27 cellular contexts compared by ENCODE assay signal in genomic region chr6:99019341-99019740, GRCh38.
DNase-seq lines count a peak whose midpoint lies in the region; FAIRE-seq and TF ChIP-seq lines count a peak whose summit lies in the region.
"Had no signal": no experiment of that assay in that cellular context is flagged by ENCODE, and none has a peak within 500 bp of the region (broad histone marks: within the 10 kb centered on the region; RNA-seq: fewer than 3 reads in every experiment).

No MANE protein-coding gene starts in this region.

- H3F3A ChIP-seq in GM23248 (ENCODE audit: insufficient read depth): no peaks in the 10 kb centered on the region

- no peaks in the 10 kb centered on the region for H3K27me3 ChIP-seq in GM23248 (replicated peaks; ENCODE audit: insufficient read depth)
- H3K27me3 ChIP-seq in osteoblast (ENCODE audit: insufficient read depth, low read length): no peaks in the 10 kb centered on the region
- H3K27me3 ChIP-seq: body of pancreas, gastroesophageal sphincter, sigmoid colon, thyroid gland had no signal

- no peaks in the 10 kb centered on the region for H3K36me3 ChIP-seq in GM23248 (ENCODE audit: low read depth)
- no peaks in the 10 kb centered on the region for H3K36me3 ChIP-seq in osteoblast (ENCODE audit: insufficient read depth, low read length)
- H3K36me3 ChIP-seq: gastroesophageal sphincter, sigmoid colon, thyroid gland had no signal

- H3K9me3 ChIP-seq in GM23248 (ENCODE audit: low read depth) (no peaks in the 10 kb centered on the region), osteoblast (ENCODE audit: low read depth, low read length) (no peaks in the 10 kb centered on the region)
- H3K9me3 ChIP-seq: body of pancreas, gastroesophageal sphincter, sigmoid colon, thyroid gland had no signal

- peaks cover 2% of the 10 kb centered on the region; the same call in 1 of the 2 replicates for H3K4me1 ChIP-seq in GM23248 (ENCODE audit: insufficient read depth)
- H3K4me1 ChIP-seq in osteoblast (ENCODE audit: insufficient read depth, low read length): no peaks in the 10 kb centered on the region
- H3K4me1 ChIP-seq: body of pancreas, gastroesophageal sphincter, sigmoid colon, thyroid gland had no signal

- no peaks in the 10 kb centered on the region for H4K20me1 ChIP-seq in GM23248 (ENCODE audit: insufficient read depth)
- H4K20me1 ChIP-seq in osteoblast (ENCODE audit: insufficient read depth, low read length): no peaks in the 10 kb centered on the region

- H3K9ac ChIP-seq in GM23248: no peak overlapping the region

- H3K27ac ChIP-seq in GM23248 (no peak overlapping the region), osteoblast (ENCODE audit: low read depth, low read length) (no peak overlapping the region), RWPE1 (no peak overlapping the region)
- H3K27ac ChIP-seq: body of pancreas, gastroesophageal sphincter, sigmoid colon, thyroid gland had no signal

- DNase-seq in GM23248 (peak; percentile 50), RCC 7860 (ENCODE audit: low spot score) (peak; percentile 27), epithelial cell of proximal tubule (ENCODE audit: low read depth) (peak; percentile 44), osteoblast (ENCODE audit: insufficient read length, low spot score, missing footprints) (peak; percentile 43), RWPE1 (ENCODE audit: low spot score) (no peak), NCI-H1694 (lab: John Stamatoyannopoulos, UW) (no peak), GDM1 (lab: John Stamatoyannopoulos, UW) (no peak)
- no peak for DNase-seq in activated T-cell treated with anti-CD3 and anti-CD28 coated beads, Interleukin-2, amount 50 U/mL, for 1 hour
- DNase-seq: activated CD4-positive, alpha-beta memory T cell treated with anti-CD3 and anti-CD28 coated beads, Interleukin-2, amount 10 ng/mL, durations not matched to agents 7 days and 5 days; activated effector memory CD4-positive, alpha-beta T cell treated with Interleukin-2 at 50 U/mL for 16 hours; activated naive CD8-positive, alpha-beta T cell treated with anti-CD3 and anti-CD28 coated beads, Interleukin-2, amount 10 ng/mL, durations not matched to agents 7 days and 5 days; body of pancreas; CD4-positive, CD25-positive, alpha-beta regulatory T cell; GF-D8; KG1; kidney; NCI-H187; NCI-H2227 treated with DMSO at 0.1 percent for 48 hours; SHP77; sigmoid colon; stimulated activated naive CD8-positive, alpha-beta T cell treated with anti-CD3 and anti-CD28 coated beads, Interleukin-15, amount 100 ng/mL, for 72 hours; SW 1271; thyroid gland had no signal

- H3K4me2 ChIP-seq in GM23248 (ENCODE audit: unreplicated experiment) (no peak overlapping the region), osteoblast (ENCODE audit: insufficient read depth, low read length) (no peak overlapping the region)
- H3K4me2 ChIP-seq: GM23338 had no signal

- FAIRE-seq in RCC 7860 (lab: Jason Lieb, UNC): no peak
- FAIRE-seq: HTR-8/SVneo, kidney had no signal

- POLR2A ChIA-PET in RWPE1 (lab: Yijun Ruan, JAX; ENCODE audit: low non-redundant PET): no interaction called here

- WGBS in GM23248 (ENCODE audit: low coverage in 1 of 2, low lambda C conversion rate in 2 of 2, missing lambda C conversion rate in 2 of 2), 2 experiments: 49 to 61% methylated on average over 4 of the region's 4 CpGs

- TF ChIP-seq CTCF in epithelial cell of proximal tubule (conservative IDR thresholded peaks at IDR 0.05; ENCODE audit: low read depth, low read length) (no peak), osteoblast (IDR thresholded peaks at IDR 0.05; ENCODE audit: extremely low read depth, low read depth, low read length) (no peak), RWPE1 (conservative IDR thresholded peaks at IDR 0.05; ENCODE audit: low read depth) (no peak)

- no peak overlapping the region for H3K4me3 ChIP-seq in GM23248
- no peak overlapping the region for H3K4me3 ChIP-seq in epithelial cell of proximal tubule (ENCODE audit: low read depth, low read length)
- no peak overlapping the region for H3K4me3 ChIP-seq in osteoblast (ENCODE audit: insufficient read depth, low read length)
- H3K4me3 ChIP-seq: body of pancreas, gastroesophageal sphincter, GM23338, lung, sigmoid colon, thyroid gland had no signal

- H2AFZ ChIP-seq in GM23248: no peak overlapping the region
- H2AFZ ChIP-seq in osteoblast (ENCODE audit: low read length): no peak overlapping the region
- H2AFZ ChIP-seq: GM23338 had no signal

- H3K79me2 ChIP-seq in GM23248 (ENCODE audit: insufficient read depth) (no peaks in the 10 kb centered on the region), osteoblast (ENCODE audit: insufficient read depth, low read length) (no peaks in the 10 kb centered on the region)

- H3K9me2 ChIP-seq in GM23248 (ENCODE audit: insufficient read depth): no peaks in the 10 kb centered on the region

- in situ Hi-C loops in GM23248 (cut with MboI): no loop called here

- CTCF ChIA-PET in RWPE1 (lab: Yijun Ruan, JAX): interaction anchor here (0.5 kb wide), 1 partner anchor 335 kb away, joined by 3 read pairs; no protein-coding TSS in a partner anchor

Comparison
In these comparisons a context has a peak if more than half of its experiments do, and no peak if none do; other contexts are left out.
1. DNase-seq: peak in GM23248 (single experiment), RCC 7860 (single experiment), epithelial cell of proximal tubule (single experiment) and osteoblast (single experiment); none in RWPE1 (single experiment), NCI-H1694 (single experiment), activated T-cell treated with anti-CD3 and anti-CD28 coated beads, Interleukin-2, amount 50 U/mL, for 1 hour (single experiment) and GDM1 (single experiment).